ENCODE assay signal across 7 cellular contexts in genomic region chr1:221435510-221435909, GRCh38.
DNase-seq lines count a peak whose midpoint lies in the region; ATAC-seq and TF ChIP-seq lines count a peak whose summit lies in the region.

No MANE protein-coding gene starts in this region.

- H3K56ac ChIP-seq in H9 (ENCODE audit: insufficient read length, low read depth, low read length) = no peak overlapping the region

- H3K18ac ChIP-seq in H9 (ENCODE audit: insufficient read length, low read depth, low read length) = no peak overlapping the region

- no peak overlapping the region for H2BK12ac ChIP-seq in H9 (ENCODE audit: insufficient read length, low read depth, low read length)

- no peaks in the 10 kb centered on the region for H3K79me2 ChIP-seq in H9 (ENCODE audit: insufficient read depth, low read length)

- H3K9me3 Mint-ChIP-seq in H9 (no peaks in the 10 kb centered on the region), osteocyte (ENCODE audit: unreplicated experiment) (no peaks in the 10 kb centered on the region)

- H3K4me3 Mint-ChIP-seq in H9 (no peak overlapping the region), osteocyte (ENCODE audit: unreplicated experiment) (no peak overlapping the region)

- CTCF ChIA-PET in GM10248 (lab: Yijun Ruan, JAX) = interaction anchor here (0.8 to 3.5 kb wide), 24 partner anchors 10 to 1019 kb away, joined by 3 to 46 read pairs (median 5); no protein-coding TSS in a partner anchor

- no peaks in the 10 kb centered on the region for H4K20me1 ChIP-seq in H9 (ENCODE audit: control insufficient read depth, insufficient read depth, insufficient read length)

- H3K14ac ChIP-seq in H9 (ENCODE audit: insufficient read depth, low read length) = no peak overlapping the region

- no peak overlapping the region; a peak in 1 of 7 replicates for H3K27ac Mint-ChIP-seq in H9
- no peak overlapping the region for H3K27ac Mint-ChIP-seq in osteocyte (ENCODE audit: unreplicated experiment)

- no peak overlapping the region for H3K23ac ChIP-seq in H9 (ENCODE audit: insufficient read length, low read depth, low read length)

- H3K4me1 Mint-ChIP-seq in H9 = peaks cover 0 to 16% of the 10 kb centered on the region in 2 experiments; a peak in 3 of 4 replicates
- H3K4me1 Mint-ChIP-seq in osteocyte (ENCODE audit: unreplicated experiment) = peaks cover 16% of the 10 kb centered on the region

- no peaks in the 10 kb centered on the region for H3K4me1 ChIP-seq in H9 (ENCODE audit: insufficient read depth, low read length)

- H2BK20ac ChIP-seq in H9 (ENCODE audit: low read depth, low read length, poor library complexity, severe bottlenecking) = no peak overlapping the region

- no peak overlapping the region for H4K91ac ChIP-seq in H9 (ENCODE audit: insufficient read length, low read depth, low read length)

- H3K79me1 ChIP-seq in H9 (ENCODE audit: insufficient read depth, low read depth, low read length, poor library complexity, severe bottlenecking) = no peaks in the 10 kb centered on the region

- no peak overlapping the region for H2BK120ac ChIP-seq in H9 (ENCODE audit: low read depth, low read length, poor library complexity, severe bottlenecking)

- H3K4me2 ChIP-seq in H9 (ENCODE audit: insufficient read depth, insufficient read length, low read length) = no peak overlapping the region

- H4K5ac ChIP-seq in H9 (ENCODE audit: insufficient read length, low read depth, low read length) = no peak overlapping the region

- no peak overlapping the region for H2BK15ac ChIP-seq in H9 (ENCODE audit: low read depth, low read length)

- POLR2A ChIA-PET in GM10248 (lab: Yijun Ruan, JAX) = no interaction called here

- H3K27me3 ChIP-seq in H9 (ENCODE audit: insufficient read depth, low read length) = no peaks in the 10 kb centered on the region

- H3K36me3 Mint-ChIP-seq in H9 (ENCODE audit: insufficient read depth in 1 of 3, low read depth in 3 of 3) (no peaks in the 10 kb centered on the region), osteocyte (ENCODE audit: unreplicated experiment) (no peaks in the 10 kb centered on the region)

- DNase-seq in GM10248 (ENCODE audit: extremely low spot score) = peak; percentile 52
- DNase-seq in H9 = no peak
- peak; percentile 43 for DNase-seq in NCI-H1092 (lab: John Stamatoyannopoulos, UW)
- DNase-seq in SW480 (ENCODE audit: low spot score) = peak; percentile 68
- peak; percentile 84 for DNase-seq in fibroblast of the aortic adventitia (ENCODE audit: low read depth)
- no peak for DNase-seq in osteocyte (ENCODE audit: extremely low spot score, unreplicated experiment)

- H3K23me2 ChIP-seq in H9 (ENCODE audit: insufficient read length, low read depth, low read length, poor library complexity, severe bottlenecking) = no peaks in the 10 kb centered on the region

- no peak overlapping the region for H2AFZ ChIP-seq in H9 (ENCODE audit: low read length)

- H3K27ac ChIP-seq in H9 (ENCODE audit: insufficient read length, low read depth, low read length) = no peak overlapping the region

- H3K4ac ChIP-seq in H9 (ENCODE audit: low read depth, low read length) = no peak overlapping the region

- H3T11ph ChIP-seq in H9 (ENCODE audit: low read length) = no peak overlapping the region

- H4K8ac ChIP-seq in H9 (replicated peaks; ENCODE audit: insufficient read length, low read depth, low read length) = no peak overlapping the region

- no peak overlapping the region for H2AK5ac ChIP-seq in H9 (ENCODE audit: insufficient read length, low read length)

- no peak overlapping the region for H3K4me3 ChIP-seq in fibroblast of the aortic adventitia (ENCODE audit: low read depth, low read length)

- H3K9ac ChIP-seq in H9 (ENCODE audit: extremely low read depth, insufficient read length, low read length) = no peak overlapping the region

- peaks cover 20% of the 10 kb centered on the region for H3K27me3 Mint-ChIP-seq in H9 (ENCODE audit: low read depth)
- no peaks in the 10 kb centered on the region for H3K27me3 Mint-ChIP-seq in osteocyte (ENCODE audit: unreplicated experiment)

- TF ChIP-seq CTCF in GM10248 (IDR thresholded peaks at IDR 0.05; ENCODE audit: control extremely low read depth, extremely low read depth, low read depth, missing control alignments) (peak; percentile 72), H9 (conservative IDR thresholded peaks at IDR 0.05) (peak; percentile 93), fibroblast of the aortic adventitia (IDR thresholded peaks at IDR 0.05; ENCODE audit: insufficient read depth, low read length) (peak; percentile 93), osteocyte (IDR thresholded peaks at IDR 0.05) (peak; percentile 82)

- H2BK5ac ChIP-seq in H9 (ENCODE audit: insufficient read length, low read length) = no peak overlapping the region

- H3K9me3 ChIP-seq in H9 (ENCODE audit: control insufficient read depth, low read depth, low read length) = no peaks in the 10 kb centered on the region

- ATAC-seq in HG02884 (IDR thresholded peaks at IDR 0.05; ENCODE audit: unreplicated experiment) = no peak

Comparison
In these comparisons a context has a peak if more than half of its experiments do, and no peak if none do; other contexts are left out.
1. DNase-seq: peak in GM10248 (single experiment), NCI-H1092 (single experiment), SW480 (single experiment) and fibroblast of the aortic adventitia (single experiment); none in H9 (single experiment) and osteocyte (single experiment).
2. Peak in every context shown above with its lines, with median percentiles within 50 percentile points of each other: CTCF ChIP-seq.